2 cellular contexts compared by ENCODE assay signal in genomic region chr7:90244565-90244908, GRCh38.
TF ChIP-seq lines count a peak whose summit lies in the region.

No MANE protein-coding gene starts in this region.

TF ChIP-seq in HepG2, 621 proteins besides CTCF, POLR2A, EP300 and RAD21 (continues in another document):
- TF ChIP-seq AKNA (CRISPR knock-in tag; IDR thresholded peaks at IDR 0.05; ENCODE audit: borderline replicate concordance) (0 out of 2 replicates have a peak, but pooled peaks have one; percentile 41), NCOA5 (CRISPR knock-in tag; IDR thresholded peaks at IDR 0.05) (no peak), HOXA5 (CRISPR knock-in tag; IDR thresholded peaks at IDR 0.05) (peak; percentile 13; the same call in 1 of the 2 replicates), ZNF557 (CRISPR knock-in tag; IDR thresholded peaks at IDR 0.05) (peak; percentile 17; the same call in 1 of the 2 replicates), ZBTB40 (IDR thresholded peaks at IDR 0.05) (no peak), ZBTB40 (CRISPR knock-in tag; IDR thresholded peaks at IDR 0.05) (no peak), RBFOX2 (IDR thresholded peaks at IDR 0.05; ENCODE audit: low read depth, low read length) (no peak), ZMYM3 (CRISPR knock-in tag; IDR thresholded peaks at IDR 0.05) (0 out of 2 replicates have a peak, but pooled peaks have one; percentile 2), ZNF614 (CRISPR knock-in tag; IDR thresholded peaks at IDR 0.05; ENCODE audit: borderline replicate concordance) (no peak)

TF ChIP-seq in GM12891, 5 proteins besides CTCF, POLR2A, EP300 and RAD21:
- TF ChIP-seq POU2F2 (IDR thresholded peaks at IDR 0.05; ENCODE audit: low read depth, low read length) (no peak), SPI1 (IDR thresholded peaks at IDR 0.05; ENCODE audit: low read depth, low read length) (no peak), PAX5 (IDR thresholded peaks at IDR 0.05; ENCODE audit: insufficient read depth, low read length, severe bottlenecking) (no peak), TAF1 (IDR thresholded peaks at IDR 0.05; ENCODE audit: low read depth, low read length) (no peak)
TF ChIP-seq in GM12891: peak in this region for 0.
